Comparison of ENCODE assay signal across 10 cellular contexts in the genomic region with DNA sequence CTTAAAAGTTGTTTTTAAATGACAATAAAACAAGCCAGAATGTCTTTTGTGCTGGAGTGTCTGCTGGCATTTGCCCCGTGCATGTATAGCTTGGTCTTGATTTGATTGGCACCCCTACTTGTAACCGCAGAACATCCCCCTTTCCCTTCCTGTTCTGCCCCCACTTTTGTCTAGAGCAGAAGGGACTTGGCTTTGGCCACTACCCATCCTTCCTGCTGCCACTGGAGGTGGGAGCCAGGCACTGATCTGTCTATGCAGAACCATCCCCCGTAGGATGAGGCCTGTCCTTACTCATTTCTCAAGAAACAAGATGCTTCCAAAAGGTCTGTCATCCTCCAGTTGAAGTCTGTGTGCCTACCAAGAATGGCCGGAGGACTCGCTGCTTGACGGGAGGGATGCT. TPM values are rescaled to one million over a fixed set of nuclear protein-coding genes. Genes with fewer than 3 reads are reported as not detected.
DNase-seq lines count a peak whose midpoint lies in the region; ATAC-seq and TF ChIP-seq lines count a peak whose summit lies in the region.
"Had no signal": no experiment of that assay in that cellular context is flagged by ENCODE, and none has a peak within 500 bp of the region (broad histone marks: within the 10 kb centered on the region; RNA-seq: fewer than 3 reads in every experiment).

No MANE protein-coding gene starts in this region.

- H3K36me3 ChIP-seq in ascending aorta (peaks cover 41 to 44% of the 10 kb centered on the region in 2 donors), transverse colon (peaks cover 0 to 12% (median 0%) of the 10 kb centered on the region in 4 donors)

- TF ChIP-seq POLR2A in transverse colon (IDR thresholded peaks at IDR 0.05): no peak

- POLR2A ChIA-PET in activated naive CD8-positive, alpha-beta T cell treated with anti-CD3 and anti-CD28 coated beads, Interleukin-2, amount 10 ng/mL, durations not matched to agents 7 days and 5 days (lab: Charles Lee): interaction anchor here (1.0 to 1.6 kb wide), 3 partner anchors 15 to 204 kb away, joined by 3 to 4 read pairs (median 3); partner anchors contain the start of gene JTB
- POLR2A ChIA-PET in naive thymus-derived CD8-positive, alpha-beta T cell (lab: Charles Lee): interaction anchor here (0.6 to 2.5 kb wide), 5 partner anchors 9 to 229 kb away, joined by 3 to 8 read pairs (median 4); no protein-coding TSS in a partner anchor

- no peaks in the 10 kb centered on the region for H3K27me3 Mint-ChIP-seq in activated naive CD8-positive, alpha-beta T cell treated with anti-CD3 and anti-CD28 coated beads, Interleukin-2, amount 10 ng/mL, durations not matched to agents 7 days and 5 days
- no peaks in the 10 kb centered on the region for H3K27me3 Mint-ChIP-seq in activated naive CD8-positive, alpha-beta T cell treated with anti-CD3 and anti-CD28 coated beads, Interleukin-2, amount 50 U/mL, for 24 hours
- no peaks in the 10 kb centered on the region for H3K27me3 Mint-ChIP-seq in naive thymus-derived CD8-positive, alpha-beta T cell

- peaks cover 22 to 50% of the 10 kb centered on the region in 2 donors for H3K4me1 ChIP-seq in ascending aorta
- H3K4me1 ChIP-seq in transverse colon: peaks cover 15 to 32% (median 20%) of the 10 kb centered on the region in 4 donors

- H3K9me3 ChIP-seq in ascending aorta: no peaks in the 10 kb centered on the region
- H3K9me3 ChIP-seq in transverse colon: no peaks in the 10 kb centered on the region

- no peak for TF ChIP-seq EP300 in transverse colon (IDR thresholded peaks at IDR 0.05; ENCODE audit: low read depth)

- intact Hi-C loops in ascending aorta (cut with DNase I): loop anchor here (2.0 to 10.0 kb wide), 3 partner anchors 23 to 239 kb away; partner anchors contain the start of gene S100A6
- intact Hi-C loops in transverse colon (cut with DNase I; ENCODE audit: low total_unique reads): loop anchor here (1.0 kb wide), 1 partner anchor 96 kb away; the partner anchor contains the start of gene NPR1

- TF ChIP-seq CTCF in ascending aorta (IDR thresholded peaks at IDR 0.05) (no peak), transverse colon (IDR thresholded peaks at IDR 0.05) (no peak)

- H3K4me1 Mint-ChIP-seq in activated naive CD8-positive, alpha-beta T cell treated with anti-CD3 and anti-CD28 coated beads, Interleukin-2, amount 10 ng/mL, durations not matched to agents 7 days and 5 days: peaks cover 33% of the 10 kb centered on the region
- peaks cover 31% of the 10 kb centered on the region for H3K4me1 Mint-ChIP-seq in activated naive CD8-positive, alpha-beta T cell treated with anti-CD3 and anti-CD28 coated beads, Interleukin-2, amount 50 U/mL, for 24 hours
- peaks cover 18 to 46% (median 35%) of the 10 kb centered on the region in 4 donors for H3K4me1 Mint-ChIP-seq in naive thymus-derived CD8-positive, alpha-beta T cell

- peak overlapping the region in 1 of 2 donors; percentile 78 for H3K4me3 ChIP-seq in ascending aorta
- H3K4me3 ChIP-seq in transverse colon: no peak overlapping the region

- in situ Hi-C loops in transverse colon (cut with MboI; ENCODE audit: low pct_ligation_motif_present in 1 of 4, low pct_unique_long_range_greater_than_20kb in 1 of 4, low sequenced_read_pairs in 3 of 4): loop anchor here in 1 of 4 donors (10.0 kb wide), 1 partner anchor 99 kb away; the partner anchor contains the start of genes ILF2 and NPR1

- H3K27me3 ChIP-seq in ascending aorta: no peaks in the 10 kb centered on the region
- H3K27me3 ChIP-seq in transverse colon: no peaks in the 10 kb centered on the region

- no peak for ATAC-seq in activated naive CD8-positive, alpha-beta T cell treated with anti-CD3 and anti-CD28 coated beads, Interleukin-2, amount 10 ng/mL, durations not matched to agents 7 days and 5 days (ENCODE audit: low read depth)
- ATAC-seq in activated naive CD8-positive, alpha-beta T cell treated with anti-CD3 and anti-CD28 coated beads, Interleukin-2, amount 50 U/mL, for 24 hours: no peak
- no peak for ATAC-seq in naive thymus-derived CD8-positive, alpha-beta T cell
- no peak for ATAC-seq in GM18907 (IDR thresholded peaks at IDR 0.05; ENCODE audit: unreplicated experiment)
- no peak for ATAC-seq in GM21825 (IDR thresholded peaks at IDR 0.05; ENCODE audit: unreplicated experiment)

- H3K4me3 Mint-ChIP-seq in activated naive CD8-positive, alpha-beta T cell treated with anti-CD3 and anti-CD28 coated beads, Interleukin-2, amount 10 ng/mL, durations not matched to agents 7 days and 5 days: peak overlapping the region; percentile 94
- no peak overlapping the region for H3K4me3 Mint-ChIP-seq in activated naive CD8-positive, alpha-beta T cell treated with anti-CD3 and anti-CD28 coated beads, Interleukin-2, amount 50 U/mL, for 24 hours
- H3K4me3 Mint-ChIP-seq in naive thymus-derived CD8-positive, alpha-beta T cell: peak overlapping the region in 9 of 10 donors; percentile 36 to 90 (median 81)

- H3K27ac ChIP-seq in ascending aorta: peak overlapping the region; percentile 92 to 93
- H3K27ac ChIP-seq in transverse colon: peak overlapping the region; percentile 86 to 97 (median 92)

- WGBS in transverse colon (ENCODE audit: low coverage in 1 of 2), 2 donors: 63 to 82% methylated on average over 3 to 6 of the region's 6 CpGs

- H3K36me3 Mint-ChIP-seq in activated naive CD8-positive, alpha-beta T cell treated with anti-CD3 and anti-CD28 coated beads, Interleukin-2, amount 10 ng/mL, durations not matched to agents 7 days and 5 days: peaks cover 21% of the 10 kb centered on the region
- H3K36me3 Mint-ChIP-seq in activated naive CD8-positive, alpha-beta T cell treated with anti-CD3 and anti-CD28 coated beads, Interleukin-2, amount 50 U/mL, for 24 hours (ENCODE audit: low read depth): peaks cover 4% of the 10 kb centered on the region
- peaks cover 0 to 26% (median 0%) of the 10 kb centered on the region in 3 donors for H3K36me3 Mint-ChIP-seq in naive thymus-derived CD8-positive, alpha-beta T cell

- DNase-seq in activated naive CD8-positive, alpha-beta T cell treated with anti-CD3 and anti-CD28 coated beads, Interleukin-2, amount 10 ng/mL, durations not matched to agents 7 days and 5 days: no peak
- DNase-seq in activated naive CD8-positive, alpha-beta T cell treated with anti-CD3 and anti-CD28 coated beads, Interleukin-2, amount 50 U/mL, for 24 hours: no peak
- DNase-seq in ascending aorta (ENCODE audit: low spot score in 2 of 2) (no peak), transverse colon (no peak)
- no peak for DNase-seq in naive thymus-derived CD8-positive, alpha-beta T cell
- no peak for DNase-seq in activated CD4-positive, alpha-beta T cell treated with anti-CD3 and anti-CD28 coated beads, Interleukin-2, amount 50 U/mL, for 4 hours
- DNase-seq: NCI-H69, SW 1271 had no signal

- no peaks in the 10 kb centered on the region for H3K9me3 Mint-ChIP-seq in activated naive CD8-positive, alpha-beta T cell treated with anti-CD3 and anti-CD28 coated beads, Interleukin-2, amount 10 ng/mL, durations not matched to agents 7 days and 5 days
- H3K9me3 Mint-ChIP-seq in activated naive CD8-positive, alpha-beta T cell treated with anti-CD3 and anti-CD28 coated beads, Interleukin-2, amount 50 U/mL, for 24 hours: no peaks in the 10 kb centered on the region
- no peaks in the 10 kb centered on the region for H3K9me3 Mint-ChIP-seq in naive thymus-derived CD8-positive, alpha-beta T cell

- H3K27ac Mint-ChIP-seq in activated naive CD8-positive, alpha-beta T cell treated with anti-CD3 and anti-CD28 coated beads, Interleukin-2, amount 10 ng/mL, durations not matched to agents 7 days and 5 days: peak overlapping the region; percentile 92
- H3K27ac Mint-ChIP-seq in activated naive CD8-positive, alpha-beta T cell treated with anti-CD3 and anti-CD28 coated beads, Interleukin-2, amount 50 U/mL, for 24 hours: no peak overlapping the region
- peak overlapping the region in 9 of 10 donors; percentile 8 to 92 (median 56) for H3K27ac Mint-ChIP-seq in naive thymus-derived CD8-positive, alpha-beta T cell

RNA-seq across cellular contexts. Expression of gene SLC27A3, which starts 1.2 kb away (rescaled TPM):
- total RNA-seq in activated naive CD8-positive, alpha-beta T cell treated with anti-CD3 and anti-CD28 coated beads, Interleukin-2, amount 10 ng/mL, durations not matched to agents 7 days and 5 days: 10 to 100 TPM; 38.9 to 44.0 TPM
- total RNA-seq in ascending aorta (315 TPM), transverse colon (100 to 1,000 TPM in 1 of 4 donors, 10 to 100 TPM in 3; 15.2 to 159 (median 26.2) TPM)
- total RNA-seq in naive thymus-derived CD8-positive, alpha-beta T cell: 10 to 100 TPM; 15.3 to 18.5 TPM
- polyA plus RNA-seq in naive thymus-derived CD8-positive, alpha-beta T cell: 10 to 100 TPM in 2 of 3 donors, 1 to 10 TPM in 1; 8.4 to 15.6 (median 10.0) TPM

RNA-seq across cellular contexts. Expression of gene INTS3, which starts 46.2 kb away (rescaled TPM):
- total RNA-seq in activated naive CD8-positive, alpha-beta T cell treated with anti-CD3 and anti-CD28 coated beads, Interleukin-2, amount 10 ng/mL, durations not matched to agents 7 days and 5 days: 10 to 100 TPM; 53.6 to 57.2 TPM
- total RNA-seq in ascending aorta: 55.9 TPM
- 10 to 100 TPM; 58.2 to 60.6 TPM for total RNA-seq in naive thymus-derived CD8-positive, alpha-beta T cell
- polyA plus RNA-seq in naive thymus-derived CD8-positive, alpha-beta T cell: 10 to 100 TPM in 2 of 3 donors, 1 to 10 TPM in 1; 10.0 to 13.8 (median 10.8) TPM
- total RNA-seq in transverse colon: 10 to 100 TPM; 26.1 to 35.6 (median 28.0) TPM
